9 cellular contexts compared by ENCODE assay signal in the genomic region with DNA sequence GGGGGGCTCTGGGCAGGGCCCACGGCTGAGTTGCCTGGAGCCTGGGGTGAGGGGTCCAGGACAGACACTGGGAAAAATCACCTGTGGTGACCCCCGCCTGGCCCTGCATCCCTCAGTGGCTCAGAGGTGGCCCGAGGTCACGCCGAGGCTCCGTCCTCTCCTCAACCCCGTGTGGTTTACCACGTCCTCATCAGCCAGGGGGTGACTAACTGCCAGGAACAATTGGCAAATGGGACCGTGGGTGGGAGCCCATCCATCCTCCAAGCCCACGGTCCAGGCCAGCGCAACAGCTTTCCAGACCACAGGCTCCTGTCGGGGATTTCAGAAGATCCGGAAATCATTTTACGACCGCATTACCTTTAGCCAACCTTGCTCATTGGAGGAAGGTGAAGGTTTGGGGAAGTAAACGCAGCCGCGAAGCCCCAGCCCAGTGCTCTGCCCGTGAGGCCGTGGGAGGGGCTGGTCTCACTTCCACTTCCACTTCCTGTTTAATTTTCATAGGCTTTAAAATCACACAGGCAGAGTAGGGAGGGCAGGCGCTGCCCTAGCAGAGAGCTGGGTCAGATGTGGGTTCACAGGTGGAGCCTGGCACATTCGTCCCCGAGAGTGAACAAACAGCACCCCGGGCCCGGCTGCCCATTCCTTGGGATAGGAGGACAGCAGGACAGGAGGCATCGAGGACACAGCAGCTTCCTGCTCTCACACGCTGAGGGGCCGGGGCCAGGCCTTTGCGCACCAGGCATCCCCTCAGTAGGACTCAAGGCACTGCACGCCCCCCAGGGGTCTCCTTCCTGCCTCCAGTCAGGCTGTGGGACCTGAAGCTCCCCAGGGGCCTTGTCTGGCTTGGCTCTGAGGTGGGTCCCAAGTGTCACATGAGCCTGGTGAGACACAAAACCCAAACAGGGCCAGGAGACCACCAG. TPM values are rescaled to one million over a fixed set of nuclear protein-coding genes. Genes with fewer than 3 reads are reported as not detected.
DNase-seq lines count a peak whose midpoint lies in the region; ATAC-seq and TF ChIP-seq lines count a peak whose summit lies in the region.
"Had no signal": no experiment of that assay in that cellular context is flagged by ENCODE, and none has a peak within 500 bp of the region (broad histone marks: within the 10 kb centered on the region; RNA-seq: fewer than 3 reads in every experiment).

No MANE protein-coding gene starts in this region.

- ATAC-seq in GM18499 (IDR thresholded peaks at IDR 0.05; ENCODE audit: insufficient read depth, unreplicated experiment) (peak; percentile 91), HG02610 (IDR thresholded peaks at IDR 0.05; ENCODE audit: unreplicated experiment) (peak; percentile 84)

- H3K18ac ChIP-seq in trophoblast cell (ENCODE audit: low read length), result no peak overlapping the region
- no peak overlapping the region for H3K18ac ChIP-seq in mesendoderm (ENCODE audit: low read length)

- H4K5ac ChIP-seq in mesendoderm (ENCODE audit: low read length), result no peak overlapping the region

- H4K12ac ChIP-seq in trophoblast cell (ENCODE audit: low read depth, low read length), result no peak overlapping the region

- H3K36me3 ChIP-seq in trophoblast cell (ENCODE audit: control insufficient read depth in 1 of 2, insufficient read depth in 2 of 2, low read length in 2 of 2) (no peaks in the 10 kb centered on the region), mesendoderm (ENCODE audit: control insufficient read depth, insufficient read depth, low read length) (no peaks in the 10 kb centered on the region)

- no peak overlapping the region for H3K56ac ChIP-seq in mesendoderm (ENCODE audit: low read length)

- H2BK5ac ChIP-seq in trophoblast cell (ENCODE audit: low read depth, low read length, poor library complexity) (no peak overlapping the region), mesendoderm (ENCODE audit: low read length) (no peak overlapping the region)

- TF ChIP-seq POLR2A in NB4 (IDR thresholded peaks at IDR 0.05; ENCODE audit: extremely low read depth, insufficient read length), result no peak

- H3K4ac ChIP-seq in trophoblast cell (ENCODE audit: low read depth, low read length), result no peak overlapping the region
- no peak overlapping the region for H3K4ac ChIP-seq in mesendoderm (ENCODE audit: low read depth, low read length)

- H3K27ac ChIP-seq in trophoblast cell (ENCODE audit: low read depth, low read length) (no peak overlapping the region), mesendoderm (ENCODE audit: low read depth, low read length) (no peak overlapping the region)
- H3K27ac ChIP-seq: parathyroid adenoma had no signal

- H2BK120ac ChIP-seq in trophoblast cell (ENCODE audit: insufficient read depth, low read length, poor library complexity) (no peak overlapping the region), mesendoderm (ENCODE audit: low read depth, low read length) (no peak overlapping the region)

- no peaks in the 10 kb centered on the region for H3K4me1 Mint-ChIP-seq in MCF 10A (ENCODE audit: insufficient read depth, unreplicated experiment)
- no peaks in the 10 kb centered on the region for H3K4me1 Mint-ChIP-seq in endothelial cell (ENCODE audit: unreplicated experiment)

- H4K91ac ChIP-seq in trophoblast cell (ENCODE audit: low read depth, low read length), result no peak overlapping the region

- H3K36me3 Mint-ChIP-seq in MCF 10A (ENCODE audit: insufficient read depth, unreplicated experiment) (no peaks in the 10 kb centered on the region), endothelial cell (ENCODE audit: low read depth, unreplicated experiment) (no peaks in the 10 kb centered on the region)

- H3K4me2 ChIP-seq in trophoblast cell (ENCODE audit: low read length), result no peak overlapping the region
- H3K4me2 ChIP-seq in mesendoderm (ENCODE audit: low read length), result no peak overlapping the region

- H4K8ac ChIP-seq in trophoblast cell (ENCODE audit: low read depth, low read length) (no peak overlapping the region), mesendoderm (ENCODE audit: low read depth, low read length) (no peak overlapping the region)

- no TSS peak for BruUV-seq in MCF 10A (replicated peaks; lab: Mats Ljungman, UMichigan)

- no peak overlapping the region for H2BK12ac ChIP-seq in trophoblast cell (ENCODE audit: low read length)

- no peak overlapping the region for H3K9ac ChIP-seq in trophoblast cell (ENCODE audit: low read length)
- H3K9ac ChIP-seq in mesendoderm (ENCODE audit: low read length), result no peak overlapping the region
- H3K9ac ChIP-seq: parathyroid adenoma had no signal

- H3K23ac ChIP-seq in trophoblast cell (ENCODE audit: low read length) (no peak overlapping the region), mesendoderm (ENCODE audit: low read length) (no peak overlapping the region)

- H3K4me3 ChIP-seq in NB4 (ENCODE audit: low read depth, low read length), result no peak overlapping the region
- H3K4me3 ChIP-seq in trophoblast cell (ENCODE audit: low read depth, low read length), result no peak overlapping the region
- no peak overlapping the region for H3K4me3 ChIP-seq in mesendoderm (ENCODE audit: low read length)

- CTCF ChIA-PET in MCF 10A (lab: Yijun Ruan, JAX), result no interaction called here

- no peak overlapping the region for H2AFZ ChIP-seq in trophoblast cell (ENCODE audit: insufficient read depth, low read length, poor library complexity)
- H2AFZ ChIP-seq: parathyroid adenoma had no signal

- intact Hi-C loops in MCF 10A (cut with micrococcal nuclease), result no loop called here

- DNase-seq in NB4 (ENCODE audit: low read depth), result peak; percentile 93
- peak; percentile 75 for DNase-seq in activated effector memory CD4-positive, alpha-beta T cell treated with anti-CD3 and anti-CD28 coated beads, Interleukin-2, amount 50 U/mL, for 16 hours
- peak; percentile 13 to 27 for DNase-seq in trophoblast cell
- DNase-seq in MCF 10A (ENCODE audit: unreplicated experiment), result no peak
- no peak for DNase-seq in mesendoderm
- no peak for DNase-seq in endothelial cell (ENCODE audit: low spot score)

- H3K27me3 Mint-ChIP-seq in MCF 10A (ENCODE audit: insufficient read depth, unreplicated experiment) (peaks cover 31% of the 10 kb centered on the region), endothelial cell (ENCODE audit: unreplicated experiment) (peaks cover 3% of the 10 kb centered on the region)

- H3K27me3 ChIP-seq in trophoblast cell (ENCODE audit: insufficient read depth, low read length) (no peaks in the 10 kb centered on the region), mesendoderm (ENCODE audit: insufficient read depth, low read length, poor library complexity) (no peaks in the 10 kb centered on the region)

- H3K4me1 ChIP-seq in trophoblast cell (ENCODE audit: control insufficient read depth in 1 of 2, insufficient read depth in 2 of 2, low read length in 2 of 2) (no peaks in the 10 kb centered on the region), mesendoderm (ENCODE audit: control insufficient read depth, low read depth, low read length) (no peaks in the 10 kb centered on the region)
- H3K4me1 ChIP-seq: parathyroid adenoma had no signal

- no CpG with 5 or more reads among the region's 30 CpGs for WGBS in trophoblast cell (ENCODE audit: extremely low coverage, insufficient coverage, insufficient read length)
- no CpG with 5 or more reads among the region's 30 CpGs for WGBS in mesendoderm (ENCODE audit: extremely low coverage, insufficient coverage, low lambda C conversion rate)

- H3K27ac Mint-ChIP-seq in MCF 10A (ENCODE audit: low read depth, unreplicated experiment) (no peak overlapping the region), endothelial cell (ENCODE audit: unreplicated experiment) (no peak overlapping the region)

- no peak for TF ChIP-seq CTCF in NB4 (IDR thresholded peaks at IDR 0.05; ENCODE audit: low read depth, low read length)
- no peak for TF ChIP-seq CTCF in MCF 10A (IDR thresholded peaks at IDR 0.05; ENCODE audit: unreplicated experiment)
- TF ChIP-seq CTCF in endothelial cell (IDR thresholded peaks at IDR 0.05; ENCODE audit: unreplicated experiment), result no peak

- H3K4me3 Mint-ChIP-seq in MCF 10A (ENCODE audit: unreplicated experiment) (no peak overlapping the region), endothelial cell (ENCODE audit: unreplicated experiment) (no peak overlapping the region)

- H2BK15ac ChIP-seq in mesendoderm (replicated peaks; ENCODE audit: low read depth), result no peak overlapping the region

- no peak overlapping the region for H2AK5ac ChIP-seq in trophoblast cell (ENCODE audit: low read length)
- no peak overlapping the region for H2AK5ac ChIP-seq in mesendoderm (ENCODE audit: low read length)

- POLR2A ChIA-PET in MCF 10A (lab: Yijun Ruan, JAX), result no interaction called here

- H3K79me2 ChIP-seq in trophoblast cell (ENCODE audit: control insufficient read depth, insufficient read depth, low read length, poor library complexity) (no peaks in the 10 kb centered on the region), mesendoderm (ENCODE audit: control insufficient read depth, insufficient read depth, low read length) (no peaks in the 10 kb centered on the region)
- H3K79me2 ChIP-seq: parathyroid adenoma had no signal

- H3K9me3 ChIP-seq in trophoblast cell (ENCODE audit: insufficient read depth, low read depth, low read length), result peaks cover 5% of the 10 kb centered on the region

- H3K79me1 ChIP-seq in trophoblast cell (ENCODE audit: low read length) (no peaks in the 10 kb centered on the region), mesendoderm (ENCODE audit: low read length) (no peaks in the 10 kb centered on the region)

- H3K9me3 Mint-ChIP-seq in MCF 10A (ENCODE audit: unreplicated experiment) (peaks cover 3% of the 10 kb centered on the region), endothelial cell (ENCODE audit: unreplicated experiment) (no peaks in the 10 kb centered on the region)

- H3K14ac ChIP-seq in trophoblast cell (ENCODE audit: low read length), result no peak overlapping the region

RNA-seq across cellular contexts. Expression of a gene that starts 19.8 kb away (rescaled TPM):
- polyA plus RNA-seq in trophoblast cell (2013), result 1.7 and 1.9 TPM in 2 replicates
- total RNA-seq in MCF 10A (2022), result 0.93 and 1.0 TPM in 2 replicates
- polyA plus RNA-seq in mesendoderm (2013, experiment 1 of 2), result 1.1 TPM
- polyA plus RNA-seq in mesendoderm (2013, experiment 2 of 2), result 1.1 TPM
- 1.1 TPM for total RNA-seq in endothelial cell (ENCODE audit: unreplicated experiment)

Comparison
In these comparisons a context has a peak if more than half of its experiments do, and no peak if none do; other contexts are left out.
1. DNase-seq: peak in NB4 (single experiment), activated effector memory CD4-positive, alpha-beta T cell treated with anti-CD3 and anti-CD28 coated beads, Interleukin-2, amount 50 U/mL, for 16 hours (single experiment) and trophoblast cell (2 of 2); none in MCF 10A (single experiment), mesendoderm (single experiment) and endothelial cell (single experiment).